ENCODE assay signal across 1 cellular context in the genomic region with DNA sequence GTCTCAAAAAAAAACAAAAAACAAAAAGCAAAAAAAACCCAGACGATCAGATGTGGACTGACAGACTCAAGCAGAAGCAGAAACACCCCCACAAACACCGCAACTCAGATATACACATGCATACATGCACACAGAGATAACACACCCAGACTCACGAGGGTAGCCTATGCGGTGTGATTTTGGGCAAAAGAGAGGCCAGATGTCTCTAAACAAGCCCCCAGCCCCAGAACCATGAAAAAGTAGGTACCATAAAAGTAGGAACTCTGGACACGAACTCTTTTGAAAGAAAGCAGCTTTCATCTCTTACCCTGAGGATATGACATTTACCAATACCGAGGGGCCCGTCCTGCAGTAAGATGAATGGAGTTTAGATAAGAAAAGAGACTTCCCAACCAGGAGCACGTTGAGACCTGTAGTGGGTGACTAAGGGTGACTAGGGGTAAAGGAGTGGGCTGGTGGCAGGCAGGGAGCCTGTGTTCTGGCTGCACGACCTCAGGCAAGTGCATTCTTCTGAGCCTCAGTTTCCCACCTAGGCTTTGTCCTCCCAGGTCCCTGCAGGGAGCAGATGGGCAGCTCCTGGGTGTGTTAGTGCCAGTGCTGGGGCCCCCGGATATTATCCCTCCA.
TF ChIP-seq lines count a peak whose summit lies in the region.

No MANE protein-coding gene starts in this region.

TF ChIP-seq in K562, 482 proteins besides CTCF, POLR2A, EP300 and RAD21 (continued from another document and continues in another):
- TF ChIP-seq, protein P1, sequence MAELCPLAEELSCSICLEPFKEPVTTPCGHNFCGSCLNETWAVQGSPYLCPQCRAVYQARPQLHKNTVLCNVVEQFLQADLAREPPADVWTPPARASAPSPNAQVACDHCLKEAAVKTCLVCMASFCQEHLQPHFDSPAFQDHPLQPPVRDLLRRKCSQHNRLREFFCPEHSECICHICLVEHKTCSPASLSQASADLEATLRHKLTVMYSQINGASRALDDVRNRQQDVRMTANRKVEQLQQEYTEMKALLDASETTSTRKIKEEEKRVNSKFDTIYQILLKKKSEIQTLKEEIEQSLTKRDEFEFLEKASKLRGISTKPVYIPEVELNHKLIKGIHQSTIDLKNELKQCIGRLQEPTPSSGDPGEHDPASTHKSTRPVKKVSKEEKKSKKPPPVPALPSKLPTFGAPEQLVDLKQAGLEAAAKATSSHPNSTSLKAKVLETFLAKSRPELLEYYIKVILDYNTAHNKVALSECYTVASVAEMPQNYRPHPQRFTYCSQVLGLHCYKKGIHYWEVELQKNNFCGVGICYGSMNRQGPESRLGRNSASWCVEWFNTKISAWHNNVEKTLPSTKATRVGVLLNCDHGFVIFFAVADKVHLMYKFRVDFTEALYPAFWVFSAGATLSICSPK (IDR thresholded peaks at IDR 0.05; ENCODE audit: borderline replicate concordance) = no peak
- TF ChIP-seq MTA1 (IDR thresholded peaks at IDR 0.05; ENCODE audit: borderline replicate concordance) = no peak
- TF ChIP-seq, protein P2, sequence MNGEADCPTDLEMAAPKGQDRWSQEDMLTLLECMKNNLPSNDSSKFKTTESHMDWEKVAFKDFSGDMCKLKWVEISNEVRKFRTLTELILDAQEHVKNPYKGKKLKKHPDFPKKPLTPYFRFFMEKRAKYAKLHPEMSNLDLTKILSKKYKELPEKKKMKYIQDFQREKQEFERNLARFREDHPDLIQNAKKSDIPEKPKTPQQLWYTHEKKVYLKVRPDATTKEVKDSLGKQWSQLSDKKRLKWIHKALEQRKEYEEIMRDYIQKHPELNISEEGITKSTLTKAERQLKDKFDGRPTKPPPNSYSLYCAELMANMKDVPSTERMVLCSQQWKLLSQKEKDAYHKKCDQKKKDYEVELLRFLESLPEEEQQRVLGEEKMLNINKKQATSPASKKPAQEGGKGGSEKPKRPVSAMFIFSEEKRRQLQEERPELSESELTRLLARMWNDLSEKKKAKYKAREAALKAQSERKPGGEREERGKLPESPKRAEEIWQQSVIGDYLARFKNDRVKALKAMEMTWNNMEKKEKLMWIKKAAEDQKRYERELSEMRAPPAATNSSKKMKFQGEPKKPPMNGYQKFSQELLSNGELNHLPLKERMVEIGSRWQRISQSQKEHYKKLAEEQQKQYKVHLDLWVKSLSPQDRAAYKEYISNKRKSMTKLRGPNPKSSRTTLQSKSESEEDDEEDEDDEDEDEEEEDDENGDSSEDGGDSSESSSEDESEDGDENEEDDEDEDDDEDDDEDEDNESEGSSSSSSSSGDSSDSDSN (IDR thresholded peaks at IDR 0.05; ENCODE audit: borderline replicate concordance in 1 of 2, low read depth in 2 of 2, low read length in 2 of 2) = no peak
- TF ChIP-seq, protein P3, sequence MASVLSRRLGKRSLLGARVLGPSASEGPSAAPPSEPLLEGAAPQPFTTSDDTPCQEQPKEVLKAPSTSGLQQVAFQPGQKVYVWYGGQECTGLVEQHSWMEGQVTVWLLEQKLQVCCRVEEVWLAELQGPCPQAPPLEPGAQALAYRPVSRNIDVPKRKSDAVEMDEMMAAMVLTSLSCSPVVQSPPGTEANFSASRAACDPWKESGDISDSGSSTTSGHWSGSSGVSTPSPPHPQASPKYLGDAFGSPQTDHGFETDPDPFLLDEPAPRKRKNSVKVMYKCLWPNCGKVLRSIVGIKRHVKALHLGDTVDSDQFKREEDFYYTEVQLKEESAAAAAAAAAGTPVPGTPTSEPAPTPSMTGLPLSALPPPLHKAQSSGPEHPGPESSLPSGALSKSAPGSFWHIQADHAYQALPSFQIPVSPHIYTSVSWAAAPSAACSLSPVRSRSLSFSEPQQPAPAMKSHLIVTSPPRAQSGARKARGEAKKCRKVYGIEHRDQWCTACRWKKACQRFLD (CRISPR knock-in tag; IDR thresholded peaks at IDR 0.05) = no peak
- no peak for TF ChIP-seq RHOXF2B (CRISPR knock-in tag; conservative IDR thresholded peaks at IDR 0.05)
- TF ChIP-seq, protein P4, sequence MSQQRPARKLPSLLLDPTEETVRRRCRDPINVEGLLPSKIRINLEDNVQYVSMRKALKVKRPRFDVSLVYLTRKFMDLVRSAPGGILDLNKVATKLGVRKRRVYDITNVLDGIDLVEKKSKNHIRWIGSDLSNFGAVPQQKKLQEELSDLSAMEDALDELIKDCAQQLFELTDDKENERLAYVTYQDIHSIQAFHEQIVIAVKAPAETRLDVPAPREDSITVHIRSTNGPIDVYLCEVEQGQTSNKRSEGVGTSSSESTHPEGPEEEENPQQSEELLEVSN (IDR thresholded peaks at IDR 0.05; ENCODE audit: borderline replicate concordance in 1 of 2, extremely low read depth in 1 of 2, insufficient read depth in 1 of 2, insufficient read length in 1 of 2, low read depth in 1 of 2, low read length in 1 of 2, poor library complexity in 1 of 2, severe bottlenecking in 1 of 2) = no peak
- TF ChIP-seq DIDO1 (tag; IDR thresholded peaks at IDR 0.05; ENCODE audit: low read depth) = no peak
- peak; percentile 78 for TF ChIP-seq FOSL1 (tag; conservative IDR thresholded peaks at IDR 0.05)
- no peak for TF ChIP-seq HMG20A (CRISPR knock-in tag; conservative IDR thresholded peaks at IDR 0.05)
- TF ChIP-seq ZNF3 (CRISPR knock-in tag; IDR thresholded peaks at IDR 0.05) = no peak
- no peak for TF ChIP-seq MYC (IDR thresholded peaks at IDR 0.05; ENCODE audit: low read depth, low read length)
- no peak for TF ChIP-seq MYC (CRISPR knock-in tag; IDR thresholded peaks at IDR 0.05; ENCODE audit: borderline replicate concordance, low read depth)
- TF ChIP-seq ZNF174 (CRISPR knock-in tag; IDR thresholded peaks at IDR 0.05) = no peak
- no peak for TF ChIP-seq PHTF2 (CRISPR knock-in tag; IDR thresholded peaks at IDR 0.05)
- TF ChIP-seq NCOA1 (IDR thresholded peaks at IDR 0.05; ENCODE audit: low read depth) = no peak
- peak; percentile 61; the same call in 1 of the 2 replicates for TF ChIP-seq KLF16 (IDR thresholded peaks at IDR 0.05)
- TF ChIP-seq ETV6 (IDR thresholded peaks at IDR 0.05; ENCODE audit: borderline replicate concordance in 1 of 2, low read depth in 2 of 2, low read length in 1 of 2) = no peak
- TF ChIP-seq ETV6 (CRISPR knock-in tag; IDR thresholded peaks at IDR 0.05; ENCODE audit: borderline replicate concordance) = no peak
- TF ChIP-seq GABPA (tag; conservative IDR thresholded peaks at IDR 0.05; ENCODE audit: low read depth) = no peak
- no peak for TF ChIP-seq JUND (IDR thresholded peaks at IDR 0.05; ENCODE audit: borderline replicate concordance, low read depth, low read length)
- TF ChIP-seq JUND (tag; IDR thresholded peaks at IDR 0.05; ENCODE audit: borderline replicate concordance, low read depth, low read length) = no peak
- TF ChIP-seq, protein P5, sequence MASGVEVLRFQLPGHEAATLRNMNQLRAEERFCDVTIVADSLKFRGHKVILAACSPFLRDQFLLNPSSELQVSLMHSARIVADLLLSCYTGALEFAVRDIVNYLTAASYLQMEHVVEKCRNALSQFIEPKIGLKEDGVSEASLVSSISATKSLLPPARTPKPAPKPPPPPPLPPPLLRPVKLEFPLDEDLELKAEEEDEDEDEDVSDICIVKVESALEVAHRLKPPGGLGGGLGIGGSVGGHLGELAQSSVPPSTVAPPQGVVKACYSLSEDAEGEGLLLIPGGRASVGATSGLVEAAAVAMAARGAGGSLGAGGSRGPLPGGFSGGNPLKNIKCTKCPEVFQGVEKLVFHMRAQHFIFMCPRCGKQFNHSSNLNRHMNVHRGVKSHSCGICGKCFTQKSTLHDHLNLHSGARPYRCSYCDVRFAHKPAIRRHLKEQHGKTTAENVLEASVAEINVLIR (CRISPR knock-in tag; IDR thresholded peaks at IDR 0.05) = no peak
- no peak for TF ChIP-seq RBM17 (IDR thresholded peaks at IDR 0.05; ENCODE audit: borderline replicate concordance, low read depth, low read length)
- TF ChIP-seq ZNF436 (CRISPR knock-in tag; IDR thresholded peaks at IDR 0.05) = no peak
- no peak for TF ChIP-seq ZNF263 (CRISPR knock-in tag; IDR thresholded peaks at IDR 0.05; ENCODE audit: borderline replicate concordance)
- no peak for TF ChIP-seq SIN3A (IDR thresholded peaks at IDR 0.05; ENCODE audit: borderline replicate concordance in 2 of 2, control insufficient read depth in 1 of 2, low read depth in 2 of 2, low read length in 2 of 2)
- no peak for TF ChIP-seq SPI1 (IDR thresholded peaks at IDR 0.05; ENCODE audit: borderline replicate concordance, low read depth, low read length)
- no peak for TF ChIP-seq YY1 (IDR thresholded peaks at IDR 0.05; ENCODE audit: borderline replicate concordance in 1 of 3, control insufficient read depth in 1 of 3, extremely low read depth in 1 of 3, insufficient read depth in 3 of 3, insufficient read length in 1 of 3, insufficient replicate concordance in 2 of 3, low read depth in 1 of 3, low read length in 2 of 3)
- peak; percentile 29; the same call in 1 of the 2 replicates for TF ChIP-seq NFIC (IDR thresholded peaks at IDR 0.05)
- no peak for TF ChIP-seq STAT5B (CRISPR knock-in tag; IDR thresholded peaks at IDR 0.05)
- TF ChIP-seq YBX1 (IDR thresholded peaks at IDR 0.05) = no peak
- no peak for TF ChIP-seq BRF1 (IDR thresholded peaks at IDR 0.05; ENCODE audit: borderline replicate concordance, extremely low read depth, insufficient read length)
- TF ChIP-seq SRSF9 (IDR thresholded peaks at IDR 0.05; ENCODE audit: borderline replicate concordance, low read depth, low read length) = no peak
- no peak for TF ChIP-seq RBM14 (IDR thresholded peaks at IDR 0.05; ENCODE audit: borderline replicate concordance, insufficient read depth, low read depth, low read length)
- no peak for TF ChIP-seq ZNF41 (CRISPR knock-in tag; conservative IDR thresholded peaks at IDR 0.05)
- no peak for TF ChIP-seq POLR3A (IDR thresholded peaks at IDR 0.05; ENCODE audit: borderline replicate concordance, extremely low read depth, insufficient read depth, insufficient read length)
- no peak for TF ChIP-seq ATF1 (CRISPR knock-in tag; IDR thresholded peaks at IDR 0.05)
- no peak for TF ChIP-seq ATF1 (tag; IDR thresholded peaks at IDR 0.05)
- TF ChIP-seq RAD51 (IDR thresholded peaks at IDR 0.05; ENCODE audit: borderline replicate concordance, low read depth) = no peak
- TF ChIP-seq TAF7 (tag; IDR thresholded peaks at IDR 0.05) = no peak
- no peak for TF ChIP-seq SMC3 (conservative IDR thresholded peaks at IDR 0.05; ENCODE audit: insufficient read depth, low read depth, low read length)
- TF ChIP-seq GTF2E2 (tag; IDR thresholded peaks at IDR 0.05) = no peak
- no peak for TF ChIP-seq TFAM (CRISPR knock-in tag; conservative IDR thresholded peaks at IDR 0.05)
- peak; percentile 42; the same call in 1 of the 2 replicates for TF ChIP-seq PYGO2 (tag; IDR thresholded peaks at IDR 0.05)
- peak; percentile 80 for TF ChIP-seq NCOR1 (IDR thresholded peaks at IDR 0.05)
- peak; percentile 82 for TF ChIP-seq TCF3 (CRISPR knock-in tag; IDR thresholded peaks at IDR 0.05)
- peak; percentile 75 for TF ChIP-seq BHLHE40 (IDR thresholded peaks at IDR 0.05; ENCODE audit: low read length)
- no peak for TF ChIP-seq PPARD (CRISPR knock-in tag; IDR thresholded peaks at IDR 0.05)
- TF ChIP-seq LEF1 (IDR thresholded peaks at IDR 0.05) = no peak
- TF ChIP-seq GATA2 (CRISPR knock-in tag; IDR thresholded peaks at IDR 0.05) = peak; percentile 44
- TF ChIP-seq ZNF785 (CRISPR knock-in tag; IDR thresholded peaks at IDR 0.05) = no peak
- no peak for TF ChIP-seq FIP1L1 (IDR thresholded peaks at IDR 0.05; ENCODE audit: low read depth, low read length, poor library complexity, severe bottlenecking)
- TF ChIP-seq, protein P6, sequence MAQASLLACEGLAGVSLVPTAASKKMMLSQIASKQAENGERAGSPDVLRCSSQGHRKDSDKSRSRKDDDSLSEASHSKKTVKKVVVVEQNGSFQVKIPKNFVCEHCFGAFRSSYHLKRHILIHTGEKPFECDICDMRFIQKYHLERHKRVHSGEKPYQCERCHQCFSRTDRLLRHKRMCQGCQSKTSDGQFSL (CRISPR knock-in tag; IDR thresholded peaks at IDR 0.05) = no peak
- TF ChIP-seq, protein P6 (tag; IDR thresholded peaks at IDR 0.05) = no peak
- TF ChIP-seq RFX5 (IDR thresholded peaks at IDR 0.05; ENCODE audit: low read depth, low read length) = no peak
- no peak for TF ChIP-seq FOXA1 (IDR thresholded peaks at IDR 0.05; ENCODE audit: borderline replicate concordance)
- TF ChIP-seq, protein P7, sequence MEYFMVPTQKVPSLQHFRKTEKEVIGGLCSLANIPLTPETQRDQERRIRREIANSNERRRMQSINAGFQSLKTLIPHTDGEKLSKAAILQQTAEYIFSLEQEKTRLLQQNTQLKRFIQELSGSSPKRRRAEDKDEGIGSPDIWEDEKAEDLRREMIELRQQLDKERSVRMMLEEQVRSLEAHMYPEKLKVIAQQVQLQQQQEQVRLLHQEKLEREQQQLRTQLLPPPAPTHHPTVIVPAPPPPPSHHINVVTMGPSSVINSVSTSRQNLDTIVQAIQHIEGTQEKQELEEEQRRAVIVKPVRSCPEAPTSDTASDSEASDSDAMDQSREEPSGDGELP (CRISPR knock-in tag; IDR thresholded peaks at IDR 0.05; ENCODE audit: borderline replicate concordance) = no peak
- no peak for TF ChIP-seq HDAC2 (IDR thresholded peaks at IDR 0.05)
- no peak for TF ChIP-seq FOXJ3 (CRISPR knock-in tag; IDR thresholded peaks at IDR 0.05)
- no peak for TF ChIP-seq ARHGAP35 (IDR thresholded peaks at IDR 0.05; ENCODE audit: partially characterized antibody)
- TF ChIP-seq, protein P8, sequence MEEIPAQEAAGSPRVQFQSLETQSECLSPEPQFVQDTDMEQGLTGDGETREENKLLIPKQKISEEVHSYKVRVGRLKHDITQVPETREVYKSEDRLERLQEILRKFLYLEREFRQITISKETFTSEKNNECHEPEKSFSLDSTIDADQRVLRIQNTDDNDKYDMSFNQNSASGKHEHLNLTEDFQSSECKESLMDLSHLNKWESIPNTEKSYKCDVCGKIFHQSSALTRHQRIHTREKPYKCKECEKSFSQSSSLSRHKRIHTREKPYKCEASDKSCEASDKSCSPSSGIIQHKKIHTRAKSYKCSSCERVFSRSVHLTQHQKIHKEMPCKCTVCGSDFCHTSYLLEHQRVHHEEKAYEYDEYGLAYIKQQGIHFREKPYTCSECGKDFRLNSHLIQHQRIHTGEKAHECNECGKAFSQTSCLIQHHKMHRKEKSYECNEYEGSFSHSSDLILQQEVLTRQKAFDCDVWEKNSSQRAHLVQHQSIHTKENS (CRISPR knock-in tag; IDR thresholded peaks at IDR 0.05) = no peak
- TF ChIP-seq ZFP30 (CRISPR knock-in tag; IDR thresholded peaks at IDR 0.05; ENCODE audit: borderline replicate concordance) = no peak
- TF ChIP-seq PRMT5 (CRISPR knock-in tag; IDR thresholded peaks at IDR 0.05) = no peak
